ENCODE assay signal across 17 cellular contexts in the genomic region with DNA sequence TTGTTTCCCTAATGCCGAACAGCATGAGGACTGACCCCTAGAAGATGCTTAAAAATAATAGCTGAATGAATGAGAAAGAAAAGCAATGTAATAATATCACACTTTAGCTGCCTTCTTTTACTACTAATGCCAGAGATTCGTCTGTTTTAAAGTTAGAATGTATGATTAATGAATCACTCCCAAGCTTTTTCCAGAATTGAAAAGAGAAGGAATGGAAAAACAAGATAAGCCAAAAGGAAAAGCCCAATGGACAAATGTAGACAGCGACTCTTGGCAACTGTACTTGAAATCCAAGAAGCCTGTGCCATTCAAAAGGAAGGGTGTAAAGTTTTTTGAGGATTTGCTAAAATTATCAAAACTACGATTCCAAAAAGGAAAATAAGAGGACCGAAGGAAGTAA.
"Had no signal": no experiment of that assay in that cellular context is flagged by ENCODE, and none has a peak within 500 bp of the region (broad histone marks: within the 10 kb centered on the region; RNA-seq: fewer than 3 reads in every experiment).

No MANE protein-coding gene starts in this region.

- H3K4me1 ChIP-seq: lower lobe of right lung had no signal

- H3K27me3 ChIP-seq: esophagus squamous epithelium, foreskin keratinocyte, right atrium auricular region, sigmoid colon, suprapubic skin, thyroid gland had no signal

- H3K9me3 ChIP-seq: lower lobe of right lung, sigmoid colon, suprapubic skin, thyroid gland had no signal

- ATAC-seq: effector memory CD8-positive, alpha-beta T cell; foreskin keratinocyte had no signal

- H3K27ac ChIP-seq: esophagus squamous epithelium, foreskin keratinocyte, lower lobe of right lung, right atrium auricular region, sigmoid colon, suprapubic skin, thyroid gland had no signal

- H3K4me3 ChIP-seq: esophagus squamous epithelium, lower lobe of right lung, right atrium auricular region, sigmoid colon, suprapubic skin, thyroid gland had no signal

- H3K36me3 ChIP-seq: esophagus squamous epithelium, lower lobe of right lung, right atrium auricular region, sigmoid colon, suprapubic skin, thyroid gland had no signal

- DNase-seq: effector memory CD8-positive, alpha-beta T cell; esophagus squamous epithelium; foreskin keratinocyte; head of caudate nucleus; hippocampal formation; lower lobe of right lung; midbrain; naive B cell; nephron progenitor cell; posterior cingulate gyrus; sigmoid colon; small intestine; stimulated activated CD4-positive, alpha-beta T cell treated with anti-CD3 and anti-CD28 coated beads, Interleukin-12 subunit alpha, Interleukin-12 subunit beta, amount 100 ng/mL, for 4 hours; stimulated activated naive CD4-positive, alpha-beta T cell treated with Interleukin-2 at 50 U/mL for 16 hours; thyroid gland had no signal
